Comparison of ENCODE assay signal across 18 cellular contexts in the genomic region with DNA sequence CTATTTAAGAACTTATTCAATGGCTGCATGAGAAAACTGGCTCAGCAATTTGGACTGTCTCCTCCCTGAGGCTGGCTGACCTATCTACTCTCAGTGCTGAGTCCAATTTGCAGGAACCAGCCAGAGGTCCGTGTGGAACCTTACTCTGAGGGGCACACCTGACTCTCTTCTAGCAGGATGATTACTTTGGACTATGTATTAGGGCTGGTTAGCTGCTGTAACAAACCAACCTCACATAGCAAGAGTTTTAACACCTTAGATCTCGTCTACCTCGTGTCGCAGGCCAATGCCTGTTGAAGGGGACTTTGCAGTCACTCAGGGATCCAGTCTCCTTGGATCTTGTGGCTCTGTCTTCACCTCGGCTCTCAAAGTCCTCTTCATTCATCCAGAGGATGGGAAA.
"Had no signal": no experiment of that assay in that cellular context is flagged by ENCODE, and none has a peak within 500 bp of the region (broad histone marks: within the 10 kb centered on the region; RNA-seq: fewer than 3 reads in every experiment).

No MANE protein-coding gene starts in this region.

- H3K9me3 Mint-ChIP-seq: activated naive CD4-positive, alpha-beta T cell treated with anti-CD3 and anti-CD28 coated beads, Interleukin-2, amount 50 U/mL, for 72 hours; activated T-cell treated with anti-CD3 and anti-CD28 coated beads, Interleukin-2, amount 50 U/mL, for 4 hours; activated T-helper 17 cell treated with anti-CD3 and anti-CD28 coated beads, Interleukin-2, amount 50 U/mL, for 72 hours; stimulated activated effector memory CD8-positive, alpha-beta T cell treated with anti-CD3 and anti-CD28 coated beads, Interleukin-12 subunit alpha, Interleukin-12 subunit beta, amount 100 ng/mL, for 72 hours; stimulated activated naive CD8-positive, alpha-beta T cell treated with anti-CD3 and anti-CD28 coated beads, Interleukin-15, Interleukin-2, amounts not matched to agents 100 ng/mL and 50 ng/mL, for 24 hours had no signal

- H3K9me3 ChIP-seq: vagina had no signal

- H3K27ac Mint-ChIP-seq: activated naive CD4-positive, alpha-beta T cell treated with anti-CD3 and anti-CD28 coated beads, Interleukin-2, amount 50 U/mL, for 72 hours; activated T-helper 17 cell treated with anti-CD3 and anti-CD28 coated beads, Interleukin-2, amount 50 U/mL, for 72 hours; neural progenitor cell; stimulated activated effector memory CD8-positive, alpha-beta T cell treated with anti-CD3 and anti-CD28 coated beads, Interleukin-12 subunit alpha, Interleukin-12 subunit beta, amount 100 ng/mL, for 72 hours; stimulated activated naive CD8-positive, alpha-beta T cell treated with anti-CD3 and anti-CD28 coated beads, Interleukin-15, Interleukin-2, amounts not matched to agents 100 ng/mL and 50 ng/mL, for 24 hours had no signal

- H2AFZ ChIP-seq: neural progenitor cell had no signal

- H3K36me3 ChIP-seq: neural progenitor cell, upper lobe of left lung, vagina had no signal

- H3K27me3 ChIP-seq: neural progenitor cell, upper lobe of left lung, vagina had no signal

- H3K4me3 ChIP-seq: neural progenitor cell, SK-N-MC, upper lobe of left lung, vagina had no signal

- H3K4me2 ChIP-seq: neural progenitor cell had no signal

- H3K4me3 Mint-ChIP-seq: activated T-cell treated with anti-CD3 and anti-CD28 coated beads, Interleukin-2, amount 50 U/mL, for 4 hours; activated T-helper 17 cell treated with anti-CD3 and anti-CD28 coated beads, Interleukin-2, amount 50 U/mL, for 72 hours; neural progenitor cell; stimulated activated effector memory CD8-positive, alpha-beta T cell treated with anti-CD3 and anti-CD28 coated beads, Interleukin-12 subunit alpha, Interleukin-12 subunit beta, amount 100 ng/mL, for 72 hours; stimulated activated naive CD8-positive, alpha-beta T cell treated with anti-CD3 and anti-CD28 coated beads, Interleukin-15, Interleukin-2, amounts not matched to agents 100 ng/mL and 50 ng/mL, for 24 hours had no signal

- H3K36me3 Mint-ChIP-seq: neural progenitor cell had no signal

- H3K27me3 Mint-ChIP-seq: activated T-helper 17 cell treated with anti-CD3 and anti-CD28 coated beads, Interleukin-2, amount 50 U/mL, for 72 hours; stimulated activated naive CD8-positive, alpha-beta T cell treated with anti-CD3 and anti-CD28 coated beads, Interleukin-15, Interleukin-2, amounts not matched to agents 100 ng/mL and 50 ng/mL, for 24 hours had no signal

- DNase-seq: activated CD4-positive, alpha-beta T cell treated with anti-CD3 and anti-CD28 coated beads for 4 hours; activated CD4-positive, alpha-beta T cell treated with anti-CD3 and anti-CD28 coated beads, Interleukin-2, amount 50 U/mL, for 48 hours; activated CD4-positive, CD25-positive, alpha-beta regulatory T cell; activated CD8-positive, alpha-beta memory T cell treated with anti-CD3 and anti-CD28 coated beads, Interleukin-2, amount 50 U/mL, for 48 hours; activated T-cell treated with anti-CD3 and anti-CD28 coated beads, Interleukin-2, amount 50 U/mL, for 4 hours; dermis blood vessel endothelial cell; effector CD4-positive, alpha-beta T cell; left cardiac atrium; left ventricle myocardium superior; stimulated activated CD4-positive, alpha-beta T cell treated with anti-CD3 and anti-CD28 coated beads, Interleukin-4, amount 100 ng/mL, for 24 hours; upper lobe of left lung had no signal

- H3K27ac ChIP-seq: neural progenitor cell, SK-N-MC, upper lobe of left lung, vagina had no signal
